Comparison of ENCODE assay signal across 13 cellular contexts in genomic region chr7:116782177-116782711, GRCh38.
DNase-seq lines count a peak whose midpoint lies in the region; ATAC-seq and TF ChIP-seq lines count a peak whose summit lies in the region.
"Had no signal": no experiment of that assay in that cellular context is flagged by ENCODE, and none has a peak within 500 bp of the region (broad histone marks: within the 10 kb centered on the region; RNA-seq: fewer than 3 reads in every experiment).

No MANE protein-coding gene starts in this region.

- H3K4me1 ChIP-seq in thoracic aorta (ENCODE audit: control insufficient read depth in 1 of 2, low read depth in 2 of 2) = peaks cover 17 to 45% of the 10 kb centered on the region in 2 donors

- ATAC-seq in thoracic aorta (ENCODE audit: insufficient number of reproducible peaks, low FRiP score, low read depth) (peak; percentile 44), HG03469 (IDR thresholded peaks at IDR 0.05; ENCODE audit: unreplicated experiment) (no peak), HG03159 (IDR thresholded peaks at IDR 0.05; ENCODE audit: unreplicated experiment) (no peak)

- peak in 2 of 3 experiments; percentile 53 to 67 for DNase-seq in NCI-H1417 (lab: John Stamatoyannopoulos, UW)
- no peak for DNase-seq in NCI-H1417 treated with DMSO at 0.1 percent for 48 hours (lab: John Stamatoyannopoulos, UW)
- DNase-seq in RPMI7951 (ENCODE audit: low read depth) = peak; percentile 87
- peak; percentile 42 for DNase-seq in fibroblast of the aortic adventitia (ENCODE audit: low read depth)
- no peak for DNase-seq in thoracic aorta (ENCODE audit: low spot score)
- no peak for DNase-seq in activated CD8-positive, alpha-beta memory T cell treated with anti-CD3 and anti-CD28 coated beads for 24 hours
- DNase-seq: amygdala, erythroblast, NCI-H446, right lobe of liver had no signal

- H3K4me3 ChIP-seq in fibroblast of the aortic adventitia (ENCODE audit: low read depth, low read length) (no peak overlapping the region), thoracic aorta (no peak overlapping the region)
- H3K4me3 ChIP-seq: right lobe of liver had no signal

- H3K27ac ChIP-seq in thoracic aorta = no peak overlapping the region
- H3K27ac ChIP-seq: 22Rv1 had no signal

- no peaks in the 10 kb centered on the region for H3K27me3 ChIP-seq in thoracic aorta (replicated peaks; ENCODE audit: insufficient read depth)
- H3K27me3 ChIP-seq: right lobe of liver had no signal

- TF ChIP-seq CTCF in fibroblast of the aortic adventitia (IDR thresholded peaks at IDR 0.05; ENCODE audit: insufficient read depth, low read length) = no peak
- no peak for TF ChIP-seq CTCF in thoracic aorta (IDR thresholded peaks at IDR 0.05)

- no peaks in the 10 kb centered on the region for H3K36me3 ChIP-seq in thoracic aorta

- no peaks in the 10 kb centered on the region for H3K9me3 ChIP-seq in thoracic aorta
- H3K9me3 ChIP-seq: right lobe of liver had no signal

Comparison
In these comparisons a context has a peak if more than half of its experiments do, and no peak if none do; other contexts are left out.
1. DNase-seq: peak in NCI-H1417 (2 of 3), RPMI7951 (single experiment) and fibroblast of the aortic adventitia (single experiment); none in NCI-H1417 treated with DMSO at 0.1 percent for 48 hours (single experiment), thoracic aorta (single experiment) and activated CD8-positive, alpha-beta memory T cell treated with anti-CD3 and anti-CD28 coated beads for 24 hours (single experiment).